21 cellular contexts compared by ENCODE assay signal in the genomic region with DNA sequence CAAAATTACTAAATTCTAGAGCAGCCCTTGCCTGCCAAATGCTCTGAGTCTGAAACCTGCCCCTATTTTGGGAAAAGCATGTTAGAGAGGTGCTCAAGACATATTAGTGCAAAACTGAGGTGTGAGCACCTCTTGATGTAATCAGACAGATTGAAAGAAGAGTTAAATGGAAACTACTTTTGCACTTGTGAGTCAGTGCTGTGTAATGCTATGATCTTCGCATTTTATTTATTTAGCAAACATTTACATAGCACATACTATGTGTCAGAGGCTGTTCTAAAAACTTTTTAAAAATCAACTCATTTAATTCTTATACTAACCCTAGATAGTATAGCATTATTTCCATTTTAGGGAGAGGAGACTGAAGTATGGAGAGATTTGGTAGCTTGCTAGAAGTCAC.
"Had no signal": no experiment of that assay in that cellular context is flagged by ENCODE, and none has a peak within 500 bp of the region (broad histone marks: within the 10 kb centered on the region; RNA-seq: fewer than 3 reads in every experiment).

No MANE protein-coding gene starts in this region.

- DNase-seq: dermis blood vessel endothelial cell; effector memory CD8-positive, alpha-beta T cell; gastrocnemius medialis; head of caudate nucleus; kidney; mammary epithelial cell; mesendoderm; midbrain; naive thymus-derived CD4-positive, alpha-beta T cell; right lobe of liver; small intestine; stimulated activated CD4-positive, alpha-beta T cell treated with anti-CD3 and anti-CD28 coated beads, Interleukin-15, amount 100 ng/mL, for 24 hours; stimulated activated CD4-positive, alpha-beta T cell treated with anti-CD3 and anti-CD28 coated beads, Interleukin-2, amount 100 ng/mL, for 48 hours; stimulated activated naive B cell treated with anti-CD40 and anti-IgM and Interleukin-4, amounts not matched to agents 10 μg/mL and 1 μg/mL and 100 μg/mL, for 72 hours; upper lobe of left lung had no signal

- H3K9me3 ChIP-seq: gastrocnemius medialis, right lobe of liver, thoracic aorta, tibial nerve, upper lobe of left lung had no signal

- H3K27ac ChIP-seq: coronary artery, gastrocnemius medialis, neural progenitor cell, parathyroid adenoma, right lobe of liver, thoracic aorta, tibial nerve, upper lobe of left lung had no signal

- H3K4me3 ChIP-seq: coronary artery, gastrocnemius medialis, neural progenitor cell, right lobe of liver, thoracic aorta, tibial nerve, upper lobe of left lung had no signal

- H3K27me3 ChIP-seq: gastrocnemius medialis, neural progenitor cell, right lobe of liver, tibial nerve, upper lobe of left lung had no signal

- ATAC-seq: effector memory CD8-positive, alpha-beta T cell; gastrocnemius medialis; left lobe of liver; naive thymus-derived CD4-positive, alpha-beta T cell; stimulated activated naive B cell treated with anti-CD40 and anti-IgM and Interleukin-4, amounts not matched to agents 10 μg/mL and 1 μg/mL and 100 μg/mL, for 72 hours had no signal

- H3K4me1 ChIP-seq: gastrocnemius medialis, neural progenitor cell, parathyroid adenoma, right lobe of liver, tibial nerve, upper lobe of left lung had no signal

- H3K36me3 ChIP-seq: gastrocnemius medialis, neural progenitor cell, right lobe of liver, thoracic aorta, tibial nerve, upper lobe of left lung had no signal
